In the genomic region with DNA sequence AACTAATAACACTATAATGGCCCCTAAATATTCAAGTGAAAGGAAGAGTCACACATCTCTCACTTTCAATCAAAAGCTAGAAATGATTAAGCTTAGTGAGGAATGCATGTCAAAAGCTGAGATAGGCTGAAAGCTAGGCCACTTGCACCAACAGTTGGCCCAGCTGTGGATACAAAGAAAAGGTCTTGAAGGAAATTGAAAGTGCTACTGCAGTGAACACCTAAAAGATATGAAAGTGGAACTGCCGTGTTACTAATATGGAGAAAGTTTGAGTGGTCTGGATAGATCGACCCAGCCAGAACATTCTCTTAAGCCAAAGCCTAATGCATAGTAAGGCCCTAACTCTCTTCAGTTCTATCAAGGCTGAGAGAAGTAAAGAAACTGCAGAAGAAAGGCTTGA, we compare ENCODE assay signal across 11 cellular contexts. TPM values are rescaled to one million over a fixed set of nuclear protein-coding genes. Genes with fewer than 3 reads are reported as not detected.
DNase-seq lines count a peak whose midpoint lies in the region; ATAC-seq, FAIRE-seq and TF ChIP-seq lines count a peak whose summit lies in the region.
"Had no signal": no experiment of that assay in that cellular context is flagged by ENCODE, and none has a peak within 500 bp of the region (broad histone marks: within the 10 kb centered on the region; RNA-seq: fewer than 3 reads in every experiment).

No MANE protein-coding gene starts in this region.

- H3K27ac ChIP-seq in kidney (ENCODE audit: low read depth in 2 of 2, low read length in 2 of 2) = no peak overlapping the region
- H3K27ac ChIP-seq: gastrocnemius medialis had no signal

- H3K36me3 ChIP-seq in kidney (ENCODE audit: control insufficient read depth in 1 of 2, insufficient read depth in 2 of 2, low read length in 2 of 2) = no peaks in the 10 kb centered on the region
- H3K36me3 ChIP-seq: gastrocnemius medialis had no signal

- no peaks in the 10 kb centered on the region for H3K9me3 Mint-ChIP-seq in activated CD4-positive, alpha-beta memory T cell treated with anti-CD3 and anti-CD28 coated beads for 36 hours
- H3K9me3 Mint-ChIP-seq in activated CD4-positive, alpha-beta memory T cell treated with anti-CD3 and anti-CD28 coated beads, Interleukin-2, amount 10 ng/mL, durations not matched to agents 7 days and 5 days = no peaks in the 10 kb centered on the region
- no peaks in the 10 kb centered on the region for H3K9me3 Mint-ChIP-seq in naive B cell
- H3K9me3 Mint-ChIP-seq: T-helper 1 cell treated with Interleukin-12 subunit alpha and Interleukin-12 subunit beta and Interleukin-4 antibody, amounts not matched to agents 30 μg/mL and 1 μg/mL, for 36 hours had no signal

- peak overlapping the region; percentile 44 for H3K27ac Mint-ChIP-seq in activated CD4-positive, alpha-beta memory T cell treated with anti-CD3 and anti-CD28 coated beads for 36 hours
- no peak overlapping the region for H3K27ac Mint-ChIP-seq in activated CD4-positive, alpha-beta memory T cell treated with anti-CD3 and anti-CD28 coated beads, Interleukin-2, amount 10 ng/mL, durations not matched to agents 7 days and 5 days
- H3K27ac Mint-ChIP-seq in naive B cell = no peak overlapping the region
- H3K27ac Mint-ChIP-seq: T-helper 1 cell treated with Interleukin-12 subunit alpha and Interleukin-12 subunit beta and Interleukin-4 antibody, amounts not matched to agents 30 μg/mL and 1 μg/mL, for 36 hours had no signal

- POLR2A ChIA-PET in activated CD4-positive, alpha-beta memory T cell treated with anti-CD3 and anti-CD28 coated beads for 36 hours (lab: Charles Lee) = interaction anchor here (0.6 to 1.5 kb wide), 2 partner anchors 14 to 42 kb away, joined by 3 to 6 read pairs; no protein-coding TSS in a partner anchor
- POLR2A ChIA-PET in activated CD4-positive, alpha-beta memory T cell treated with anti-CD3 and anti-CD28 coated beads, Interleukin-2, amount 10 ng/mL, durations not matched to agents 7 days and 5 days (lab: Charles Lee) = interaction anchor here (1.0 kb wide), 1 partner anchor 69 kb away, joined by 3 read pairs; no protein-coding TSS in a partner anchor

- peak; percentile 63 for DNase-seq in activated CD4-positive, alpha-beta memory T cell treated with anti-CD3 and anti-CD28 coated beads for 36 hours
- DNase-seq in activated CD4-positive, alpha-beta memory T cell treated with anti-CD3 and anti-CD28 coated beads, Interleukin-2, amount 10 ng/mL, durations not matched to agents 7 days and 5 days = no peak
- DNase-seq in naive B cell (no peak), kidney (no peak), activated gamma-delta T cell (lab: John Stamatoyannopoulos, UW) (no peak), H4 (ENCODE audit: low spot score) (no peak)
- DNase-seq: gastrocnemius medialis, NCI-H1694 had no signal

- no peaks in the 10 kb centered on the region for H3K4me1 ChIP-seq in kidney (ENCODE audit: control insufficient read depth in 1 of 2, insufficient read depth in 1 of 2, low read depth in 1 of 2, low read length in 2 of 2)
- H3K4me1 ChIP-seq: gastrocnemius medialis had no signal

- CTCF ChIA-PET in activated CD4-positive, alpha-beta memory T cell treated with anti-CD3 and anti-CD28 coated beads for 36 hours (lab: Charles Lee) = interaction anchor here (1.1 kb wide), 1 partner anchor 16 kb away, joined by 3 read pairs; no protein-coding TSS in a partner anchor
- CTCF ChIA-PET in activated CD4-positive, alpha-beta memory T cell treated with anti-CD3 and anti-CD28 coated beads, Interleukin-2, amount 10 ng/mL, durations not matched to agents 7 days and 5 days (lab: Charles Lee) = no interaction called here

- intact Hi-C loops in activated CD4-positive, alpha-beta memory T cell treated with anti-CD3 and anti-CD28 coated beads for 36 hours (cut with micrococcal nuclease) = loop anchor here (1.0 to 5.0 kb wide), 5 partner anchors 12 to 647 kb away; partner anchors contain the start of gene SNX13
- intact Hi-C loops in kidney (cut with DNase I) = no loop called here

- TF ChIP-seq CTCF in kidney (IDR thresholded peaks at IDR 0.05; ENCODE audit: borderline replicate concordance, extremely low read depth, insufficient read depth) = no peak

- no peaks in the 10 kb centered on the region for H3K9me3 ChIP-seq in kidney (ENCODE audit: control insufficient read depth in 1 of 2, low read length in 2 of 2)
- H3K9me3 ChIP-seq: gastrocnemius medialis had no signal

- no peak overlapping the region for H3K4me3 ChIP-seq in kidney (ENCODE audit: low read length in 2 of 2)
- H3K4me3 ChIP-seq: gastrocnemius medialis had no signal

- ATAC-seq in GM21576 (IDR thresholded peaks at IDR 0.05; ENCODE audit: unreplicated experiment) (peak; percentile 100), HG03342 (IDR thresholded peaks at IDR 0.05; ENCODE audit: unreplicated experiment) (peak; percentile 100), naive B cell (ENCODE audit: low read depth in 2 of 2) (peak; percentile 25 to 54)
- ATAC-seq: gastrocnemius medialis had no signal

- peak overlapping the region; percentile 28 for H3K4me3 Mint-ChIP-seq in activated CD4-positive, alpha-beta memory T cell treated with anti-CD3 and anti-CD28 coated beads for 36 hours
- H3K4me3 Mint-ChIP-seq in activated CD4-positive, alpha-beta memory T cell treated with anti-CD3 and anti-CD28 coated beads, Interleukin-2, amount 10 ng/mL, durations not matched to agents 7 days and 5 days = no peak overlapping the region
- peak overlapping the region in 1 of 8 donors; percentile 62 for H3K4me3 Mint-ChIP-seq in naive B cell
- H3K4me3 Mint-ChIP-seq: T-helper 1 cell treated with Interleukin-12 subunit alpha and Interleukin-12 subunit beta and Interleukin-4 antibody, amounts not matched to agents 30 μg/mL and 1 μg/mL, for 36 hours had no signal

- peaks cover 23% of the 10 kb centered on the region for H3K4me1 Mint-ChIP-seq in activated CD4-positive, alpha-beta memory T cell treated with anti-CD3 and anti-CD28 coated beads for 36 hours (ENCODE audit: low read depth)
- H3K4me1 Mint-ChIP-seq in activated CD4-positive, alpha-beta memory T cell treated with anti-CD3 and anti-CD28 coated beads, Interleukin-2, amount 10 ng/mL, durations not matched to agents 7 days and 5 days = peaks cover 15% of the 10 kb centered on the region
- H3K4me1 Mint-ChIP-seq in naive B cell = peaks cover 4 to 6% (median 5%) of the 10 kb centered on the region in 3 donors

- no peak for FAIRE-seq in kidney (lab: Jason Lieb, UNC)

- H3K36me3 Mint-ChIP-seq in activated CD4-positive, alpha-beta memory T cell treated with anti-CD3 and anti-CD28 coated beads for 36 hours = no peaks in the 10 kb centered on the region
- H3K36me3 Mint-ChIP-seq in activated CD4-positive, alpha-beta memory T cell treated with anti-CD3 and anti-CD28 coated beads, Interleukin-2, amount 10 ng/mL, durations not matched to agents 7 days and 5 days (ENCODE audit: low read depth) = no peaks in the 10 kb centered on the region
- no peaks in the 10 kb centered on the region for H3K36me3 Mint-ChIP-seq in naive B cell

- H3K27me3 Mint-ChIP-seq in activated CD4-positive, alpha-beta memory T cell treated with anti-CD3 and anti-CD28 coated beads for 36 hours = peaks cover 3% of the 10 kb centered on the region
- H3K27me3 Mint-ChIP-seq in activated CD4-positive, alpha-beta memory T cell treated with anti-CD3 and anti-CD28 coated beads, Interleukin-2, amount 10 ng/mL, durations not matched to agents 7 days and 5 days = peaks cover 24% of the 10 kb centered on the region
- H3K27me3 Mint-ChIP-seq in naive B cell = peaks cover 0 to 4% (median 0%) of the 10 kb centered on the region in 3 donors

- H3K9ac ChIP-seq in kidney (ENCODE audit: low read length in 2 of 2) = no peak overlapping the region

RNA-seq across cellular contexts. Expression of gene SNX13, which starts 12.1 kb away (rescaled TPM):
- 10 to 100 TPM; 18.6 to 19.8 TPM for total RNA-seq in activated CD4-positive, alpha-beta memory T cell treated with anti-CD3 and anti-CD28 coated beads for 36 hours
- total RNA-seq in activated CD4-positive, alpha-beta memory T cell treated with anti-CD3 and anti-CD28 coated beads, Interleukin-2, amount 10 ng/mL, durations not matched to agents 7 days and 5 days = 10 to 100 TPM; 23.8 to 25.9 TPM
- 10 to 100 TPM; 18.4 to 23.7 (median 20.5) TPM for polyA plus RNA-seq in naive B cell (ENCODE audit: low read depth in 6 of 6)
- 57.0 TPM for total RNA-seq in kidney
- 9.9 TPM for polyA plus RNA-seq in kidney (ENCODE audit: insufficient read depth, low read depth, low replicate concordance)
- 65.9 and 77.7 TPM in 2 replicates for total RNA-seq in H4 (2014; rRNA removed; shearing (Covaris generic))

Comparison
In these comparisons a context has a peak if more than half of its experiments do, and no peak if none do; other contexts are left out.
1. ATAC-seq: peak in every context shown above with its lines; median percentile 100 in GM21576; 100 in HG03342; 40 in naive B cell.